ENCODE assay signal across 1 cellular context in the genomic region with DNA sequence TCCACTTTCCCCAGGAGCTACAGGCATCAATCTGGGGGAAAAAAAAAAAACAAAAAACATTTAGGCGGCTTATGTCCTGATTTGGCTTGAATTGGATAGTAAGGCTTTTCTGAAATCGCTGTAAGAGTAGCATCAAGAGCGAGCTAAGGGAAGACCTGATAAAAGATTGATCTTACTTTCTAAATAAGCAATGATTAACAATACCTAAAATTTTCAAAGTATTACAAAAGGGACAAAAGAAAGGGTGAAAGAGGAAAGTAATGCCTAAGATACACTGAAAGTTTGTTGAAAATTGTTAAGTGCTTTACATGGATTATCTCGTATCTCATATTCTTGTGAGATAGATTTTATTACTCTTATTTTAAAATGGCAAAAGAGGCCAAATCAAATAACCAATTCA.
TF ChIP-seq lines count a peak whose summit lies in the region.

No MANE protein-coding gene starts in this region.

TF ChIP-seq in K562, 482 proteins besides CTCF, POLR2A, EP300 and RAD21 (continued from another document and continues in another):
- TF ChIP-seq, protein P1, sequence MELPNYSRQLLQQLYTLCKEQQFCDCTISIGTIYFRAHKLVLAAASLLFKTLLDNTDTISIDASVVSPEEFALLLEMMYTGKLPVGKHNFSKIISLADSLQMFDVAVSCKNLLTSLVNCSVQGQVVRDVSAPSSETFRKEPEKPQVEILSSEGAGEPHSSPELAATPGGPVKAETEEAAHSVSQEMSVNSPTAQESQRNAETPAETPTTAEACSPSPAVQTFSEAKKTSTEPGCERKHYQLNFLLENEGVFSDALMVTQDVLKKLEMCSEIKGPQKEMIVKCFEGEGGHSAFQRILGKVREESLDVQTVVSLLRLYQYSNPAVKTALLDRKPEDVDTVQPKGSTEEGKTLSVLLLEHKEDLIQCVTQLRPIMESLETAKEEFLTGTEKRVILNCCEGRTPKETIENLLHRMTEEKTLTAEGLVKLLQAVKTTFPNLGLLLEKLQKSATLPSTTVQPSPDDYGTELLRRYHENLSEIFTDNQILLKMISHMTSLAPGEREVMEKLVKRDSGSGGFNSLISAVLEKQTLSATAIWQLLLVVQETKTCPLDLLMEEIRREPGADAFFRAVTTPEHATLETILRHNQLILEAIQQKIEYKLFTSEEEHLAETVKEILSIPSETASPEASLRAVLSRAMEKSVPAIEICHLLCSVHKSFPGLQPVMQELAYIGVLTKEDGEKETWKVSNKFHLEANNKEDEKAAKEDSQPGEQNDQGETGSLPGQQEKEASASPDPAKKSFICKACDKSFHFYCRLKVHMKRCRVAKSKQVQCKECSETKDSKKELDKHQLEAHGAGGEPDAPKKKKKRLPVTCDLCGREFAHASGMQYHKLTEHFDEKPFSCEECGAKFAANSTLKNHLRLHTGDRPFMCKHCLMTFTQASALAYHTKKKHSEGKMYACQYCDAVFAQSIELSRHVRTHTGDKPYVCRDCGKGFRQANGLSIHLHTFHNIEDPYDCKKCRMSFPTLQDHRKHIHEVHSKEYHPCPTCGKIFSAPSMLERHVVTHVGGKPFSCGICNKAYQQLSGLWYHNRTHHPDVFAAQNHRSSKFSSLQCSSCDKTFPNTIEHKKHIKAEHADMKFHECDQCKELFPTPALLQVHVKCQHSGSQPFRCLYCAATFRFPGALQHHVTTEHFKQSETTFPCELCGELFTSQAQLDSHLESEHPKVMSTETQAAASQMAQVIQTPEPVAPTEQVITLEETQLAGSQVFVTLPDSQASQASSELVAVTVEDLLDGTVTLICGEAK (IDR thresholded peaks at IDR 0.05), result 0 out of 2 replicates have a peak, but pooled peaks have one; percentile 12
- TF ChIP-seq, protein P1 (CRISPR knock-in tag; IDR thresholded peaks at IDR 0.05), result no peak
- TF ChIP-seq ZNF282 (CRISPR knock-in tag; IDR thresholded peaks at IDR 0.05) (no peak), SMAD3 (CRISPR knock-in tag; conservative IDR thresholded peaks at IDR 0.05) (no peak), BMI1 (IDR thresholded peaks at IDR 0.05; ENCODE audit: low read length) (no peak), KDM4B (IDR thresholded peaks at IDR 0.05; ENCODE audit: borderline replicate concordance in 2 of 2, low read depth in 1 of 2) (no peak), HNRNPK (IDR thresholded peaks at IDR 0.05; ENCODE audit: low read depth, low read length, poor library complexity, severe bottlenecking) (no peak), ETV1 (tag; conservative IDR thresholded peaks at IDR 0.05; ENCODE audit: low read depth) (no peak), SUPT5H (IDR thresholded peaks at IDR 0.05) (peak; percentile 75), CHD1 (IDR thresholded peaks at IDR 0.05; ENCODE audit: low read length) (peak; percentile 15), ZNF561 (CRISPR knock-in tag; conservative IDR thresholded peaks at IDR 0.05) (no peak), HOXB6 (CRISPR knock-in tag; IDR thresholded peaks at IDR 0.05; ENCODE audit: borderline replicate concordance) (no peak), ERF (CRISPR knock-in tag; IDR thresholded peaks at IDR 0.05) (no peak), KAT8 (IDR thresholded peaks at IDR 0.05; ENCODE audit: low read depth) (no peak), MCM5 (IDR thresholded peaks at IDR 0.05; ENCODE audit: low read depth) (no peak), DACH1 (IDR thresholded peaks at IDR 0.05; ENCODE audit: partially characterized antibody) (no peak), OTX1 (CRISPR knock-in tag; IDR thresholded peaks at IDR 0.05) (0 out of 2 replicates have a peak, but pooled peaks have one; percentile 21), SMARCC2 (IDR thresholded peaks at IDR 0.05; ENCODE audit: low read depth) (0 out of 2 replicates have a peak, but pooled peaks have one; percentile 39), CCNT2 (IDR thresholded peaks at IDR 0.05; ENCODE audit: borderline replicate concordance, extremely low read depth, insufficient read length, low read depth, low read length) (peak; percentile 10), JUN (IDR thresholded peaks at IDR 0.05; ENCODE audit: borderline replicate concordance, low read depth, low read length) (no peak), JUN (CRISPR knock-in tag; IDR thresholded peaks at IDR 0.05; ENCODE audit: borderline replicate concordance) (no peak)
- TF ChIP-seq, protein P2, sequence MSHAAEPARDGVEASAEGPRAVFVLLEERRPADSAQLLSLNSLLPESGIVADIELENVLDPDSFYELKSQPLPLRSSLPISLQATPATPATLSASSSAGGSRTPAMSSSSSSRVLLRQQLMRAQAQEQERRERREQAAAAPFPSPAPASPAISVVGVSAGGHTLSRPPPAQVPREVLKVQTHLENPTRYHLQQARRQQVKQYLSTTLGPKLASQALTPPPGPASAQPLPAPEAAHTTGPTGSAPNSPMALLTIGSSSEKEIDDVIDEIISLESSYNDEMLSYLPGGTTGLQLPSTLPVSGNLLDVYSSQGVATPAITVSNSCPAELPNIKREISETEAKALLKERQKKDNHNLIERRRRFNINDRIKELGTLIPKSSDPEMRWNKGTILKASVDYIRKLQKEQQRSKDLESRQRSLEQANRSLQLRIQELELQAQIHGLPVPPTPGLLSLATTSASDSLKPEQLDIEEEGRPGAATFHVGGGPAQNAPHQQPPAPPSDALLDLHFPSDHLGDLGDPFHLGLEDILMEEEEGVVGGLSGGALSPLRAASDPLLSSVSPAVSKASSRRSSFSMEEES (CRISPR knock-in tag; IDR thresholded peaks at IDR 0.05), result no peak
- TF ChIP-seq, protein P3, sequence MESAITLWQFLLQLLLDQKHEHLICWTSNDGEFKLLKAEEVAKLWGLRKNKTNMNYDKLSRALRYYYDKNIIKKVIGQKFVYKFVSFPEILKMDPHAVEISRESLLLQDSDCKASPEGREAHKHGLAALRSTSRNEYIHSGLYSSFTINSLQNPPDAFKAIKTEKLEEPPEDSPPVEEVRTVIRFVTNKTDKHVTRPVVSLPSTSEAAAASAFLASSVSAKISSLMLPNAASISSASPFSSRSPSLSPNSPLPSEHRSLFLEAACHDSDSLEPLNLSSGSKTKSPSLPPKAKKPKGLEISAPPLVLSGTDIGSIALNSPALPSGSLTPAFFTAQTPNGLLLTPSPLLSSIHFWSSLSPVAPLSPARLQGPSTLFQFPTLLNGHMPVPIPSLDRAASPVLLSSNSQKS (CRISPR knock-in tag; IDR thresholded peaks at IDR 0.05), result no peak
- TF ChIP-seq, protein P4, sequence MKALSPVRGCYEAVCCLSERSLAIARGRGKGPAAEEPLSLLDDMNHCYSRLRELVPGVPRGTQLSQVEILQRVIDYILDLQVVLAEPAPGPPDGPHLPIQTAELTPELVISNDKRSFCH (CRISPR knock-in tag; IDR thresholded peaks at IDR 0.05), result no peak
- TF ChIP-seq, protein P4 (tag; IDR thresholded peaks at IDR 0.05), result no peak
- TF ChIP-seq, protein P5, sequence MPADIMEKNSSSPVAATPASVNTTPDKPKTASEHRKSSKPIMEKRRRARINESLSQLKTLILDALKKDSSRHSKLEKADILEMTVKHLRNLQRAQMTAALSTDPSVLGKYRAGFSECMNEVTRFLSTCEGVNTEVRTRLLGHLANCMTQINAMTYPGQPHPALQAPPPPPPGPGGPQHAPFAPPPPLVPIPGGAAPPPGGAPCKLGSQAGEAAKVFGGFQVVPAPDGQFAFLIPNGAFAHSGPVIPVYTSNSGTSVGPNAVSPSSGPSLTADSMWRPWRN (IDR thresholded peaks at IDR 0.05; ENCODE audit: low read depth), result no peak
- TF ChIP-seq, protein P6, sequence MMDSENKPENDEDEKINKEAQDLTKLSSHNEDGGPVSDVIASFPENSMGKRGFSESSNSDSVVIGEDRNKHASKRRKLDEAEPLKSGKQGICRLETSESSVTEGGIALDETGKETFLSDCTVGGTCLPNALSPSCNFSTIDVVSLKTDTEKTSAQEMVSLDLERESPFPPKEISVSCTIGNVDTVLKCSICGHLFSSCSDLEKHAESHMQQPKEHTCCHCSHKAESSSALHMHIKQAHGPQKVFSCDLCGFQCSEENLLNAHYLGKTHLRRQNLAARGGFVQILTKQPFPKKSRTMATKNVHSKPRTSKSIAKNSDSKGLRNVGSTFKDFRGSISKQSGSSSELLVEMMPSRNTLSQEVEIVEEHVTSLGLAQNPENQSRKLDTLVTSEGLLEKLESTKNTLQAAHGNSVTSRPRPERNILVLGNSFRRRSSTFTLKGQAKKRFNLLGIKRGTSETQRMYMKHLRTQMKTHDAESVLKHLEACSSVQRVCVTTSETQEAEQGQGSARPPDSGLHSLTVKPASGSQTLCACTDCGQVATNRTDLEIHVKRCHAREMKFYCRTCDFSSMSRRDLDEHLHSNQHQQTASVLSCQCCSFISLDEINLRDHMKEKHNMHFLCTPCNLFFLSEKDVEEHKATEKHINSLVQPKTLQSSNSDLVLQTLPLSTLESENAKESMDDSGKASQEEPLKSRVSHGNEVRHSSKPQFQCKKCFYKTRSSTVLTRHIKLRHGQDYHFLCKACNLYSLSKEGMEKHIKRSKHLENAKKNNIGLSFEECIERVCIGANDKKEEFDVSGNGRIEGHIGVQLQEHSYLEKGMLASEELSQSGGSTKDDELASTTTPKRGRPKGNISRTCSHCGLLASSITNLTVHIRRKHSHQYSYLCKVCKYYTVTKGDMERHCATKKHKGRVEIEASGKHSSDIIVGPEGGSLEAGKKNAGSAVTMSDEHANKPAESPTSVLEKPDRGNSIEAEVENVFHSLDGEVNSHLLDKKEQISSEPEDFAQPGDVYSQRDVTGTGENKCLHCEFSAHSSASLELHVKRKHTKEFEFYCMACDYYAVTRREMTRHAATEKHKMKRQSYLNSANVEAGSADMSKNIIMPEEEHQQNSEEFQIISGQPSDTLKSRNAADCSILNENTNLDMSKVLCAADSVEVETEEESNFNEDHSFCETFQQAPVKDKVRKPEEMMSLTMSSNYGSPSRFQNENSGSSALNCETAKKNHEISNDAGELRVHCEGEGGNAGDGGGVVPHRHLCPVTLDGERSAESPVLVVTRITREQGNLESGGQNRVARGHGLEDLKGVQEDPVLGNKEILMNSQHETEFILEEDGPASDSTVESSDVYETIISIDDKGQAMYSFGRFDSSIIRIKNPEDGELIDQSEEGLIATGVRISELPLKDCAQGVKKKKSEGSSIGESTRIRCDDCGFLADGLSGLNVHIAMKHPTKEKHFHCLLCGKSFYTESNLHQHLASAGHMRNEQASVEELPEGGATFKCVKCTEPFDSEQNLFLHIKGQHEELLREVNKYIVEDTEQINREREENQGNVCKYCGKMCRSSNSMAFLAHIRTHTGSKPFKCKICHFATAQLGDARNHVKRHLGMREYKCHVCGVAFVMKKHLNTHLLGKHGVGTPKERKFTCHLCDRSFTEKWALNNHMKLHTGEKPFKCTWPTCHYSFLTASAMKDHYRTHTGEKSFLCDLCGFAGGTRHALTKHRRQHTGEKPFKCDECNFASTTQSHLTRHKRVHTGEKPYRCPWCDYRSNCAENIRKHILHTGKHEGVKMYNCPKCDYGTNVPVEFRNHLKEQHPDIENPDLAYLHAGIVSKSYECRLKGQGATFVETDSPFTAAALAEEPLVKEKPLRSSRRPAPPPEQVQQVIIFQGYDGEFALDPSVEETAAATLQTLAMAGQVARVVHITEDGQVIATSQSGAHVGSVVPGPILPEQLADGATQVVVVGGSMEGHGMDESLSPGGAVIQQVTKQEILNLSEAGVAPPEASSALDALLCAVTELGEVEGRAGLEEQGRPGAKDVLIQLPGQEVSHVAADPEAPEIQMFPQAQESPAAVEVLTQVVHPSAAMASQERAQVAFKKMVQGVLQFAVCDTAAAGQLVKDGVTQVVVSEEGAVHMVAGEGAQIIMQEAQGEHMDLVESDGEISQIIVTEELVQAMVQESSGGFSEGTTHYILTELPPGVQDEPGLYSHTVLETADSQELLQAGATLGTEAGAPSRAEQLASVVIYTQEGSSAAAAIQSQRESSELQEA (IDR thresholded peaks at IDR 0.05; ENCODE audit: low read depth), result no peak
- TF ChIP-seq, protein P7, sequence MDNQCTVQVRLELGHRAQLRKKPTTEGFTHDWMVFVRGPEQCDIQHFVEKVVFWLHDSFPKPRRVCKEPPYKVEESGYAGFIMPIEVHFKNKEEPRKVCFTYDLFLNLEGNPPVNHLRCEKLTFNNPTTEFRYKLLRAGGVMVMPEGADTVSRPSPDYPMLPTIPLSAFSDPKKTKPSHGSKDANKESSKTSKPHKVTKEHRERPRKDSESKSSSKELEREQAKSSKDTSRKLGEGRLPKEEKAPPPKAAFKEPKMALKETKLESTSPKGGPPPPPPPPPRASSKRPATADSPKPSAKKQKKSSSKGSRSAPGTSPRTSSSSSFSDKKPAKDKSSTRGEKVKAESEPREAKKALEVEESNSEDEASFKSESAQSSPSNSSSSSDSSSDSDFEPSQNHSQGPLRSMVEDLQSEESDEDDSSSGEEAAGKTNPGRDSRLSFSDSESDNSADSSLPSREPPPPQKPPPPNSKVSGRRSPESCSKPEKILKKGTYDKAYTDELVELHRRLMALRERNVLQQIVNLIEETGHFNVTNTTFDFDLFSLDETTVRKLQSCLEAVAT (IDR thresholded peaks at IDR 0.05), result peak; percentile 94 to 95
